In genomic region chr7:8430643-8431042, GRCh38 we compare ENCODE assay signal across 31 cellular contexts. TPM values are rescaled to one million over a fixed set of nuclear protein-coding genes. Genes with fewer than 3 reads are reported as not detected.
"Had no signal": no experiment of that assay in that cellular context is flagged by ENCODE, and none has a peak within 500 bp of the region (broad histone marks: within the 10 kb centered on the region; RNA-seq: fewer than 3 reads in every experiment).

No MANE protein-coding gene starts in this region.

- DNase-seq: colonic mucosa; cortex of kidney; effector CD8-positive, alpha-beta T cell; effector memory CD8-positive, alpha-beta T cell; endodermal cell; erythroblast; esophagus squamous epithelium; foreskin fibroblast; foreskin melanocyte; gastrocnemius medialis; glutamatergic neuron; head of caudate nucleus; heart right ventricle; hippocampal formation; left cardiac atrium; left lung; left ventricle myocardium superior; lower lobe of right lung; mesenchymal stem cell; mucosa of descending colon had no signal

- FAIRE-seq: endometrium, islet of Langerhans, keratinocyte had no signal

- ATAC-seq: effector memory CD8-positive, alpha-beta T cell; esophagus mucosa; gastrocnemius medialis; heart right ventricle; left cardiac atrium; left lung; left ventricle myocardium superior; lower lobe of right lung; mucosa of descending colon had no signal

RNA-seq across cellular contexts. Expression of gene NXPH1, which starts 2.8 kb away (rescaled TPM):
- total RNA-seq: dermis microvascular lymphatic vessel endothelial cell, esophagus mucosa, esophagus squamous epithelium, gastrocnemius medialis, glomerular endothelial cell, heart right ventricle, kidney epithelial cell, left cardiac atrium, left lung, left ventricle myocardium superior, lower leg skin, lower lobe of right lung, lung microvascular endothelial cell, mesenteric fat pad, mesothelial cell of epicardium, mucosa of descending colon had no signal
- polyA plus RNA-seq: heart right ventricle, keratinocyte had no signal
